1 cellular context compared by ENCODE assay signal in the genomic region with DNA sequence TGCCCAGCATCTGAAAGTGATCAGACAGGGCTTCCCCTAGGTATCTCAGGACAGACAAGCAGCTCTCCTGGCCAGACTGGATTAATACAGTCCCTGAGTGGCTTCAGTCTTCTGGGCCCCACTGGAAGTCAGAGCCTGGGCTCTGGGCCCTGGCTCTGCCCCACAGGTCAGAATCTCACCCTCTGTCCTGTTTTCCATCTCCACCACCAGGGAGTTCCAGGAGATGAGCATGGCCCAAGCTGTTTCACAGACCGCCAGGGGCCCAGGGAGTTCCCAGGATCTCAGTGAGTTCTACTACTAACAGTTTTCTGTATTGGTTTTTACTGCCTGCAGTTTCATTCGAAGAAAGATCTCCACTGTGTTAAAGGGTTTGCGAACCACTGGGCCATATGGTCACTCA.
TF ChIP-seq lines count a peak whose summit lies in the region.

No MANE protein-coding gene starts in this region.

TF ChIP-seq in HepG2, 621 proteins besides CTCF, POLR2A, EP300 and RAD21 (continued from another document):
- TF ChIP-seq, protein P1, sequence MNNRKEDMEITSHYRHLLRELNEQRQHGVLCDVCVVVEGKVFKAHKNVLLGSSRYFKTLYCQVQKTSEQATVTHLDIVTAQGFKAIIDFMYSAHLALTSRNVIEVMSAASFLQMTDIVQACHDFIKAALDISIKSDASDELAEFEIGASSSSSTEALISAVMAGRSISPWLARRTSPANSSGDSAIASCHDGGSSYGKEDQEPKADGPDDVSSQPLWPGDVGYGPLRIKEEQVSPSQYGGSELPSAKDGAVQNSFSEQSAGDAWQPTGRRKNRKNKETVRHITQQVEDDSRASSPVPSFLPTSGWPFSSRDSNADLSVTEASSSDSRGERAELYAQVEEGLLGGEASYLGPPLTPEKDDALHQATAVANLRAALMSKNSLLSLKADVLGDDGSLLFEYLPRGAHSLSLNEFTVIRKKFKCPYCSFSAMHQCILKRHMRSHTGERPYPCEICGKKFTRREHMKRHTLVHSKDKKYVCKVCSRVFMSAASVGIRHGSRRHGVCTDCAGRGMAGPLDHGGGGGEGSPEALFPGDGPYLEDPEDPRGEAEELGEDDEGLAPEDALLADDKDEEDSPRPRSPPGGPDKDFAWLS (CRISPR knock-in tag; IDR thresholded peaks at IDR 0.05; ENCODE audit: borderline replicate concordance) = no peak
- TF ChIP-seq, protein P2, sequence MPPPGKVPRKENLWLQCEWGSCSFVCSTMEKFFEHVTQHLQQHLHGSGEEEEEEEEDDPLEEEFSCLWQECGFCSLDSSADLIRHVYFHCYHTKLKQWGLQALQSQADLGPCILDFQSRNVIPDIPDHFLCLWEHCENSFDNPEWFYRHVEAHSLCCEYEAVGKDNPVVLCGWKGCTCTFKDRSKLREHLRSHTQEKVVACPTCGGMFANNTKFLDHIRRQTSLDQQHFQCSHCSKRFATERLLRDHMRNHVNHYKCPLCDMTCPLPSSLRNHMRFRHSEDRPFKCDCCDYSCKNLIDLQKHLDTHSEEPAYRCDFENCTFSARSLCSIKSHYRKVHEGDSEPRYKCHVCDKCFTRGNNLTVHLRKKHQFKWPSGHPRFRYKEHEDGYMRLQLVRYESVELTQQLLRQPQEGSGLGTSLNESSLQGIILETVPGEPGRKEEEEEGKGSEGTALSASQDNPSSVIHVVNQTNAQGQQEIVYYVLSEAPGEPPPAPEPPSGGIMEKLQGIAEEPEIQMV (CRISPR knock-in tag; IDR thresholded peaks at IDR 0.05; ENCODE audit: low read depth) = no peak
- TF ChIP-seq HDAC2 (CRISPR knock-in tag; IDR thresholded peaks at IDR 0.05) (no peak), NRL (CRISPR knock-in tag; IDR thresholded peaks at IDR 0.05; ENCODE audit: borderline replicate concordance) (no peak), RAD51 (IDR thresholded peaks at IDR 0.05; ENCODE audit: borderline replicate concordance) (no peak), ZFP37 (CRISPR knock-in tag; IDR thresholded peaks at IDR 0.05; ENCODE audit: borderline replicate concordance) (no peak), FOXA1 (IDR thresholded peaks at IDR 0.05) (no peak), FOXA1 (CRISPR knock-in tag; IDR thresholded peaks at IDR 0.05) (no peak), ZNF432 (CRISPR knock-in tag; IDR thresholded peaks at IDR 0.05; ENCODE audit: borderline replicate concordance) (no peak), ZNF546 (CRISPR knock-in tag; conservative IDR thresholded peaks at IDR 0.05) (no peak), ZNF7 (CRISPR knock-in tag; IDR thresholded peaks at IDR 0.05) (no peak), DR1 (CRISPR knock-in tag; IDR thresholded peaks at IDR 0.05) (no peak), ZNF572 (CRISPR knock-in tag; IDR thresholded peaks at IDR 0.05) (no peak), ARID2 (CRISPR knock-in tag; IDR thresholded peaks at IDR 0.05; ENCODE audit: borderline replicate concordance) (no peak), ZNF224 (CRISPR knock-in tag; IDR thresholded peaks at IDR 0.05) (no peak), GFI1 (CRISPR knock-in tag; IDR thresholded peaks at IDR 0.05; ENCODE audit: borderline replicate concordance) (no peak)
- TF ChIP-seq, protein P3, sequence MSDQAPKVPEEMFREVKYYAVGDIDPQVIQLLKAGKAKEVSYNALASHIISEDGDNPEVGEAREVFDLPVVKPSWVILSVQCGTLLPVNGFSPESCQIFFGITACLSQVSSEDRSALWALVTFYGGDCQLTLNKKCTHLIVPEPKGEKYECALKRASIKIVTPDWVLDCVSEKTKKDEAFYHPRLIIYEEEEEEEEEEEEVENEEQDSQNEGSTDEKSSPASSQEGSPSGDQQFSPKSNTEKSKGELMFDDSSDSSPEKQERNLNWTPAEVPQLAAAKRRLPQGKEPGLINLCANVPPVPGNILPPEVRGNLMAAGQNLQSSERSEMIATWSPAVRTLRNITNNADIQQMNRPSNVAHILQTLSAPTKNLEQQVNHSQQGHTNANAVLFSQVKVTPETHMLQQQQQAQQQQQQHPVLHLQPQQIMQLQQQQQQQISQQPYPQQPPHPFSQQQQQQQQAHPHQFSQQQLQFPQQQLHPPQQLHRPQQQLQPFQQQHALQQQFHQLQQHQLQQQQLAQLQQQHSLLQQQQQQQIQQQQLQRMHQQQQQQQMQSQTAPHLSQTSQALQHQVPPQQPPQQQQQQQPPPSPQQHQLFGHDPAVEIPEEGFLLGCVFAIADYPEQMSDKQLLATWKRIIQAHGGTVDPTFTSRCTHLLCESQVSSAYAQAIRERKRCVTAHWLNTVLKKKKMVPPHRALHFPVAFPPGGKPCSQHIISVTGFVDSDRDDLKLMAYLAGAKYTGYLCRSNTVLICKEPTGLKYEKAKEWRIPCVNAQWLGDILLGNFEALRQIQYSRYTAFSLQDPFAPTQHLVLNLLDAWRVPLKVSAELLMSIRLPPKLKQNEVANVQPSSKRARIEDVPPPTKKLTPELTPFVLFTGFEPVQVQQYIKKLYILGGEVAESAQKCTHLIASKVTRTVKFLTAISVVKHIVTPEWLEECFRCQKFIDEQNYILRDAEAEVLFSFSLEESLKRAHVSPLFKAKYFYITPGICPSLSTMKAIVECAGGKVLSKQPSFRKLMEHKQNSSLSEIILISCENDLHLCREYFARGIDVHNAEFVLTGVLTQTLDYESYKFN (CRISPR knock-in tag; conservative IDR thresholded peaks at IDR 0.05) = no peak
- TF ChIP-seq, protein P4, sequence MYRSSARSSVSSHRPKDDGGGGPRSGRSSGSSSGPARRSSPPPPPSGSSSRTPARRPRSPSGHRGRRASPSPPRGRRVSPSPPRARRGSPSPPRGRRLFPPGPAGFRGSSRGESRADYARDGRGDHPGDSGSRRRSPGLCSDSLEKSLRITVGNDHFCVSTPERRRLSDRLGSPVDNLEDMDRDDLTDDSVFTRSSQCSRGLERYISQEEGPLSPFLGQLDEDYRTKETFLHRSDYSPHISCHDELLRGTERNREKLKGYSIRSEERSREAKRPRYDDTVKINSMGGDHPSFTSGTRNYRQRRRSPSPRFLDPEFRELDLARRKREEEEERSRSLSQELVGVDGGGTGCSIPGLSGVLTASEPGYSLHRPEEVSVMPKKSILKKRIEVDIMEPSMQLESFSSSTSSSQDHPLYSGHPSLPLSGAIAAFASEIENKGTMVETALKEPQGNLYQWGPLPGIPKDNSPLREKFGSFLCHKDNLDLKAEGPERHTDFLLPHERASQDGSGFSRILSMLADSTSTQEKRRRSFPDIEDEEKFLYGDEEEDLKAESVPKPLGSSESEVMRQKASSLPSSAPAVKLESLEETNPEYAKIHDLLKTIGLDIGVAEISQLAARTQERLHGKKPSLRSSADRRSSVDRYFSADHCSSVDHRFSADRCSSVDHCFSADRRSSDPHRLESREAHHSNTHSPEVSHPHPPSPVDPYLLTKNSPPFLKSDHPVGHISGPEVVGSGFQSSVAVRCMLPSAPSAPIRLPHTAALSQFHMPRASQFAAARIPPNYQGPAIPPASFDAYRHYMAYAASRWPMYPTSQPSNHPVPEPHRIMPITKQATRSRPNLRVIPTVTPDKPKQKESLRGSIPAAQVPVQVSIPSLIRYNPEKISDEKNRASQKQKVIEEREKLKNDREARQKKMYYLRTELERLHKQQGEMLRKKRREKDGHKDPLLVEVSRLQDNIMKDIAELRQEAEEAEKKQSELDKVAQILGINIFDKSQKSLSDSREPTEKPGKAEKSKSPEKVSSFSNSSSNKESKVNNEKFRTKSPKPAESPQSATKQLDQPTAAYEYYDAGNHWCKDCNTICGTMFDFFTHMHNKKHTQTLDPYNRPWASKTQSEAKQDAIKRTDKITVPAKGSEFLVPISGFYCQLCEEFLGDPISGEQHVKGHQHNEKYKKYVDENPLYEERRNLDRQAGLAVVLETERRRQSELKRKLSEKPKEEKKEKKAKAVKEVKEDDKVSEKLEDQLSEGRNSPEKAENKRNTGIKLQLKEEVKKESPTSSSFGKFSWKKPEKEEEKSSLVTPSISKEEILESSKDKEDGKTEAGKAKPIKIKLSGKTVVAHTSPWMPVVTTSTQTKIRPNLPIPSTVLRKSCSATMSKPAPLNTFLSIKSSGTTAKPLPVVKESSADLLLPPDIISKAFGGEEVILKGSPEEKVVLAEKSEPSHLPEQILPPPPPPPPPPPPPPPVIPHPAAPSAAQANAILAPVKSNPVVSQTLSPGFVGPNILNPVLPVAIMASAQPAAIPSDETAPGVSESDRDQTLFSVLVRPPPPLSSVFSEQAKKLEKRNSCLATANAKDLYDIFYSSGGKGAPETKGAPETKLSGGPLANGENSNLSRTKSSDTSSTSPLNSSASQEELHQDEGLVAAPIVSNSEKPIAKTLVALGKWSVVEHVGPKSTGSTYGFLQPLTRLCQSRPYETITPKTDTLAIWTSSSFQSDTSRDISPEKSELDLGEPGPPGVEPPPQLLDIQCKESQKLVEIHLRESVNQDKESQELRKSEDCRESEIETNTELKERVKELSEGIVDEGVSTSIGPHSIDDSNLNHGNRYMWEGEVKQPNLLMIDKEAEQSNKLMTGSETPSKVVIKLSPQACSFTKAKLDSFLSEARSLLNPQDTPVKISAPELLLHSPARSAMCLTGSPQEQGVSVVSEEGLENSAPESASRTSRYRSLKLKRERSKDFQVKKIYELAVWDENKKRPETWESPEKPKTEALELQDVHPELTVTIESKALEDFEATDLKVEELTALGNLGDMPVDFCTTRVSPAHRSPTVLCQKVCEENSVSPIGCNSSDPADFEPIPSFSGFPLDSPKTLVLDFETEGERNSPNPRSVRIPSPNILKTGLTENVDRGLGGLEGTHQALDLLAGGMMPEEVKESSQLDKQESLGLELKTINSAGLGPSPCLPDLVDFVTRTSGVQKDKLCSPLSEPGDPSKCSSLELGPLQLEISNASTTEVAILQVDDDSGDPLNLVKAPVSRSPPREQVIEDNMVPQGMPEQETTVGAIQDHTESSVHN (CRISPR knock-in tag; IDR thresholded peaks at IDR 0.05) = no peak
